Comparison of ENCODE assay signal across 18 cellular contexts in the genomic region with DNA sequence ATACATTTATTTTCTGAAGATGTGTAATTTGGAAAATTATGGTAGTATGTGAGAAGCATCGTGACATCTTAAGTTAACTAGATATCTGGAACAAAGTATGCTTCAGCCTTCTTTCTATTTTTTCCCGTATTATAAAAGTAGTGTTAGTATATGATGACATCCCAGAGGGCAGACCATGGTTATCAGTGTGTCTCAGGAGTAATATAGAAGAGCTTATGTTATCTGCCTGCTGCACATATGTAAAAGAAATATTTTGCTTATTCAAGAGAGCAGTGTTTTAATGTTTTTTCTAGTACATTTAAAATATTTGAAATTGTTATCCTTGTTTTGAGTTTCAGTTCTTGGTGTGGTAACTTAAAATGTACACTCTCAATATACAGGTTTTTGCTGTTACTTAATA.
"Had no signal": no experiment of that assay in that cellular context is flagged by ENCODE, and none has a peak within 500 bp of the region (broad histone marks: within the 10 kb centered on the region; RNA-seq: fewer than 3 reads in every experiment).

No MANE protein-coding gene starts in this region.

- H3K4me3 ChIP-seq: transverse colon, vagina had no signal

- DNase-seq: activated CD4-positive, alpha-beta memory T cell treated with anti-CD3 and anti-CD28 coated beads for 36 hours; activated CD4-positive, alpha-beta T cell treated with anti-CD3 and anti-CD28 coated beads for 36 hours; activated effector memory CD4-positive, alpha-beta T cell treated with anti-CD3 and anti-CD28 coated beads, Interleukin-2, amount 50 U/mL, for 16 hours; activated T-cell treated with anti-CD3 and anti-CD28 coated beads, Interleukin-2, amount 50 U/mL, for 4 hours; aorta; effector memory CD4-positive, alpha-beta T cell; islet precursor cell; mesenchymal stem cell; occipital lobe; stimulated activated CD4-positive, alpha-beta T cell treated with anti-CD3 and anti-CD28 coated beads, Interleukin-2, amount 100 ng/mL, for 48 hours; stimulated activated naive CD4-positive, alpha-beta T cell; transverse colon had no signal

- ATAC-seq: activated CD4-positive, alpha-beta T cell treated with anti-CD3 and anti-CD28 coated beads for 36 hours; activated T-cell treated with anti-CD3 and anti-CD28 coated beads, Interleukin-2, amount 50 U/mL, for 4 hours; left lobe of liver; natural killer cell treated with Interleukin-12 subunit alpha and Interleukin-12 subunit beta and Interleukin-15 and Interleukin-18, amount 100 ng/mL, for 72 hours had no signal

- H3K36me3 ChIP-seq: transverse colon, vagina, WERI-Rb-1 had no signal

- H3K27ac Mint-ChIP-seq: activated CD4-positive, alpha-beta T cell treated with anti-CD3 and anti-CD28 coated beads for 36 hours; T-helper 1 cell treated with Interleukin-12 subunit alpha and Interleukin-12 subunit beta and Interleukin-4 antibody, amounts not matched to agents 30 μg/mL and 1 μg/mL, for 36 hours had no signal

- H3K9me3 Mint-ChIP-seq: activated T-cell treated with anti-CD3 and anti-CD28 coated beads, Interleukin-2, amount 50 U/mL, for 4 hours; natural killer cell treated with Interleukin-12 subunit alpha and Interleukin-12 subunit beta and Interleukin-15 and Interleukin-18, amount 100 ng/mL, for 72 hours; T-helper 1 cell treated with Interleukin-12 subunit alpha and Interleukin-12 subunit beta and Interleukin-4 antibody, amounts not matched to agents 30 μg/mL and 1 μg/mL, for 36 hours had no signal

- H3K27ac ChIP-seq: epithelial cell of prostate, transverse colon, vagina, WERI-Rb-1 had no signal

- H3K36me3 Mint-ChIP-seq: natural killer cell treated with Interleukin-12 subunit alpha and Interleukin-12 subunit beta and Interleukin-15 and Interleukin-18, amount 100 ng/mL, for 72 hours had no signal

- H3K27me3 ChIP-seq: transverse colon, vagina had no signal

- H3K27me3 Mint-ChIP-seq: activated CD4-positive, alpha-beta memory T cell treated with anti-CD3 and anti-CD28 coated beads for 36 hours; activated CD4-positive, alpha-beta T cell treated with anti-CD3 and anti-CD28 coated beads for 36 hours; natural killer cell treated with Interleukin-12 subunit alpha and Interleukin-12 subunit beta and Interleukin-15 and Interleukin-18, amount 100 ng/mL, for 72 hours had no signal

- H3K9me3 ChIP-seq: transverse colon, vagina had no signal

- H3K4me3 Mint-ChIP-seq: activated CD4-positive, alpha-beta memory T cell treated with anti-CD3 and anti-CD28 coated beads for 36 hours; activated CD4-positive, alpha-beta T cell treated with anti-CD3 and anti-CD28 coated beads for 36 hours; activated T-cell treated with anti-CD3 and anti-CD28 coated beads, Interleukin-2, amount 50 U/mL, for 4 hours; natural killer cell treated with Interleukin-12 subunit alpha and Interleukin-12 subunit beta and Interleukin-15 and Interleukin-18, amount 100 ng/mL, for 72 hours; T-helper 1 cell treated with Interleukin-12 subunit alpha and Interleukin-12 subunit beta and Interleukin-4 antibody, amounts not matched to agents 30 μg/mL and 1 μg/mL, for 36 hours had no signal
